Comparison of ENCODE assay signal across 1 cellular context in the genomic region with DNA sequence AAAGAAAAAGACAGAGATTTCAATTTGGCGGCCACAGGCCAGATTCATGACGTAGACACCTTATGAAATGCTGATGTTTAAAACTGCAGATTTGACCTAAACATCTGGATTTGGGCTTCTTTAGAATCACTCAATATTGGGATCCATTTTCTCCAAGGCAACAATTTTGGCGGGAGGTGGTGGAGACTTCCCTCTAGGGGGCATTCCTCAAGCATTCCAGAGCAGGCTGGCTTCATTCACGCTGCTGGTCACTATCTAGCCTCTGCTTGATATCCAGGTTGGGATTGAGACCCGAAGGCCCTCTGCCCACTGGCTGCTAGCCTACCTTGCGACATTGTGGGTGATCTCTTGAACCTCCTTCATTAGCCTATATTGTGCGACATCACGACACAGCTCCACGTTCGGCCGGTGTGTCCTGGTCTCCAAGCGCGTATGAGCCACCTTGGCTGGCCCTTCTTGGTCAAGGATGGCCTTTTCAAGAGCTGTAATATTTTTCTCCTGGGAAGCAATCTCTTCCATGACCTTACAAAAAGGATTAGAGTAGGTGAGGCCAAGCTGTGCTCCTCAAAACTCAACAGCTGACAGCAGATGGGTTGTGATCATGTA.
TF ChIP-seq lines count a peak whose summit lies in the region.

No MANE protein-coding gene starts in this region.

TF ChIP-seq in GM23338, 12 proteins besides CTCF, POLR2A, EP300 and RAD21 (continued from another document):
- TF ChIP-seq, protein P1, sequence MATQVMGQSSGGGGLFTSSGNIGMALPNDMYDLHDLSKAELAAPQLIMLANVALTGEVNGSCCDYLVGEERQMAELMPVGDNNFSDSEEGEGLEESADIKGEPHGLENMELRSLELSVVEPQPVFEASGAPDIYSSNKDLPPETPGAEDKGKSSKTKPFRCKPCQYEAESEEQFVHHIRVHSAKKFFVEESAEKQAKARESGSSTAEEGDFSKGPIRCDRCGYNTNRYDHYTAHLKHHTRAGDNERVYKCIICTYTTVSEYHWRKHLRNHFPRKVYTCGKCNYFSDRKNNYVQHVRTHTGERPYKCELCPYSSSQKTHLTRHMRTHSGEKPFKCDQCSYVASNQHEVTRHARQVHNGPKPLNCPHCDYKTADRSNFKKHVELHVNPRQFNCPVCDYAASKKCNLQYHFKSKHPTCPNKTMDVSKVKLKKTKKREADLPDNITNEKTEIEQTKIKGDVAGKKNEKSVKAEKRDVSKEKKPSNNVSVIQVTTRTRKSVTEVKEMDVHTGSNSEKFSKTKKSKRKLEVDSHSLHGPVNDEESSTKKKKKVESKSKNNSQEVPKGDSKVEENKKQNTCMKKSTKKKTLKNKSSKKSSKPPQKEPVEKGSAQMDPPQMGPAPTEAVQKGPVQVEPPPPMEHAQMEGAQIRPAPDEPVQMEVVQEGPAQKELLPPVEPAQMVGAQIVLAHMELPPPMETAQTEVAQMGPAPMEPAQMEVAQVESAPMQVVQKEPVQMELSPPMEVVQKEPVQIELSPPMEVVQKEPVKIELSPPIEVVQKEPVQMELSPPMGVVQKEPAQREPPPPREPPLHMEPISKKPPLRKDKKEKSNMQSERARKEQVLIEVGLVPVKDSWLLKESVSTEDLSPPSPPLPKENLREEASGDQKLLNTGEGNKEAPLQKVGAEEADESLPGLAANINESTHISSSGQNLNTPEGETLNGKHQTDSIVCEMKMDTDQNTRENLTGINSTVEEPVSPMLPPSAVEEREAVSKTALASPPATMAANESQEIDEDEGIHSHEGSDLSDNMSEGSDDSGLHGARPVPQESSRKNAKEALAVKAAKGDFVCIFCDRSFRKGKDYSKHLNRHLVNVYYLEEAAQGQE (IDR thresholded peaks at IDR 0.05; ENCODE audit: unreplicated experiment) = no peak
- TF ChIP-seq, protein P2, sequence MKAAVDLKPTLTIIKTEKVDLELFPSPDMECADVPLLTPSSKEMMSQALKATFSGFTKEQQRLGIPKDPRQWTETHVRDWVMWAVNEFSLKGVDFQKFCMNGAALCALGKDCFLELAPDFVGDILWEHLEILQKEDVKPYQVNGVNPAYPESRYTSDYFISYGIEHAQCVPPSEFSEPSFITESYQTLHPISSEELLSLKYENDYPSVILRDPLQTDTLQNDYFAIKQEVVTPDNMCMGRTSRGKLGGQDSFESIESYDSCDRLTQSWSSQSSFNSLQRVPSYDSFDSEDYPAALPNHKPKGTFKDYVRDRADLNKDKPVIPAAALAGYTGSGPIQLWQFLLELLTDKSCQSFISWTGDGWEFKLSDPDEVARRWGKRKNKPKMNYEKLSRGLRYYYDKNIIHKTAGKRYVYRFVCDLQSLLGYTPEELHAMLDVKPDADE (IDR thresholded peaks at IDR 0.05) = no peak
